In the genomic region with DNA sequence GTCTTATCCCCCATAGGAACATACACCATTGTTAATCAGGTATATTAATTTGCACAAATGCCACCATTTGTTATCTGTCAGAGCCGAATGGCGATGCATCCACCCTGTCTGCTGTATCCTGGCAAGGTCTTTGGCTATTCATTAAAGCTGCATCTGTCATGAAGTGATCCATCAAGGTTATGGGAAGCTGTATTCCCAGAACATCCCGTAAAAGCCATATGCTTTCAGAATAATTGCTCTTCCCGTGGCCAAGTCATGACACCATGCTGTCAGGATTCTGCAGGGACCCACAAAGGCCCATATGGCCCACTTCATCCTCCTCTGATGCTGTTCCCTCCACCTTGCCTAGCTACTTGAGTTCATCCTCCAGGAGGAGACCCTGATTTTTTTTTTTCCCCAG, we compare ENCODE assay signal across 10 cellular contexts.
"Had no signal": no experiment of that assay in that cellular context is flagged by ENCODE, and none has a peak within 500 bp of the region (broad histone marks: within the 10 kb centered on the region; RNA-seq: fewer than 3 reads in every experiment).

No MANE protein-coding gene starts in this region.

- ATAC-seq: esophagus mucosa, left colon had no signal

- H3K9me3 Mint-ChIP-seq: immature natural killer cell, naive B cell had no signal

- H3K27me3 Mint-ChIP-seq: naive B cell had no signal

- DNase-seq: activated CD4-positive, alpha-beta T cell treated with anti-CD3 and anti-CD28 coated beads for 1 hour; activated CD4-positive, alpha-beta T cell treated with anti-CD3 and anti-CD28 coated beads, Interleukin-2, amount 50 U/mL, for 48 hours; adrenal gland; immature natural killer cell; left colon; naive B cell; substantia nigra; T1000; transverse colon had no signal

- H3K4me3 Mint-ChIP-seq: immature natural killer cell, naive B cell had no signal
